ENCODE assay signal across 23 cellular contexts in the genomic region with DNA sequence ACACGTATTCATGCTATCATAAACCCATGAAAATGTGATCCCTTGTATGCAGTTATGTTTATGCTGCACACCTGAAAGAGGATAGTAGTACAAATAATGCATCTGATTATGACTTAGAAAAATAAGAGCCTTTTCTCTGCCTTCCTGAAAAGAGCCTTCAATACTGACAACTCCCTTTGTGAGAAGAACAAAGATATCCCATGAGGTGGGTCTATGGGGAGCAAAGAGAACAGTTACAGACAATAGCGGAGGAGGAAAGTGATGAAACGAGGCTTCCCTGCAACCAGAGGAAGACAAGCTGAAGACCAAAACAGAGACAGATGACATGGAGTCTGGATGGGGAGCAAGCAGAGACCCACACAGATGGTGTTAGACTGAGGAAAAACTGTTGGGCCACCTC.
"Had no signal": no experiment of that assay in that cellular context is flagged by ENCODE, and none has a peak within 500 bp of the region (broad histone marks: within the 10 kb centered on the region; RNA-seq: fewer than 3 reads in every experiment).

No MANE protein-coding gene starts in this region.

- H3K4me1 ChIP-seq: esophagus squamous epithelium, gastrocnemius medialis, heart right ventricle, left lung, lower lobe of right lung had no signal

- H3K36me3 ChIP-seq: esophagus squamous epithelium, gastrocnemius medialis, heart right ventricle, left lung, lower lobe of right lung had no signal

- H3K9me3 Mint-ChIP-seq: endodermal cell, mesothelial cell of epicardium had no signal

- H3K27ac Mint-ChIP-seq: effector memory CD8-positive, alpha-beta T cell; endodermal cell; mesothelial cell of epicardium had no signal

- H3K4me3 Mint-ChIP-seq: effector memory CD8-positive, alpha-beta T cell; endodermal cell; mesothelial cell of epicardium had no signal

- H3K9me3 ChIP-seq: esophagus squamous epithelium, gastrocnemius medialis, heart right ventricle, left lung, lower lobe of right lung, mucosa of descending colon had no signal

- DNase-seq: dermis blood vessel endothelial cell; dorsolateral prefrontal cortex; effector CD8-positive, alpha-beta T cell; effector memory CD8-positive, alpha-beta T cell; endodermal cell; erythroblast; esophagus squamous epithelium; foreskin fibroblast; foreskin melanocyte; gastrocnemius medialis; glutamatergic neuron; head of caudate nucleus; heart right ventricle; hippocampal formation; left cardiac atrium; left lung; left ventricle myocardium superior; lower lobe of right lung; mesenchymal stem cell; mucosa of descending colon had no signal

- H3K4me3 ChIP-seq: coronary artery, dorsolateral prefrontal cortex, esophagus squamous epithelium, gastrocnemius medialis, heart right ventricle, left lung, lower lobe of right lung, mucosa of descending colon had no signal

- H3K27ac ChIP-seq: coronary artery, dorsolateral prefrontal cortex, epithelial cell of prostate, esophagus squamous epithelium, gastrocnemius medialis, heart right ventricle, left lung, lower lobe of right lung had no signal

- H3K36me3 Mint-ChIP-seq: mesothelial cell of epicardium had no signal

- H3K27me3 ChIP-seq: gastrocnemius medialis, heart right ventricle, left lung had no signal

- H3K4me1 Mint-ChIP-seq: endodermal cell, mesothelial cell of epicardium had no signal
